Comparison of ENCODE assay signal across 24 cellular contexts in the genomic region with DNA sequence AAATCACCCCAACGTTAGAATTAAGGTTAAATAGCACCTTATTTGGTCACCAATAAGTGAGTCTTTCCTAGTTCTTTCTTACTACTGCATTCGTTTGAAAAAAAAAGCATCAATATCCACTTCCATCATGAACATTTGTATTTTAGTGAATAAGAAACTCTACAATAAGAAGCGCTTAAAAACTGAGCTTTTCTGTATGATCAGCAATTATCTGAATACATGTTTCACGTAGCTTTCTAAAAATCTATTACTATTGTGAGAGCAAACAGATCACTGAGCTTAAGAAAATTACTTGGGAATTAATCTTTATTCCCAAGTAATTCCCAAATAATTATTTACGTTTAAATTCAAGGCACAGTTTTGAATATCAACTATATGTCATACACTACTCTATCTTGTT.
"Had no signal": no experiment of that assay in that cellular context is flagged by ENCODE, and none has a peak within 500 bp of the region (broad histone marks: within the 10 kb centered on the region; RNA-seq: fewer than 3 reads in every experiment).

No MANE protein-coding gene starts in this region.

- H3K4me1 Mint-ChIP-seq: endodermal cell; naive thymus-derived CD8-positive, alpha-beta T cell; nephron progenitor cell; stimulated activated effector memory CD8-positive, alpha-beta T cell treated with anti-CD3 and anti-CD28 coated beads, Interleukin-12 subunit alpha, Interleukin-12 subunit beta, amount 100 ng/mL, for 72 hours had no signal

- FAIRE-seq: endothelial cell of umbilical vein, kidney had no signal

- H3K4me3 Mint-ChIP-seq: dendritic cell treated with granulocyte-macrophage colony-stimulating factor and Interleukin-4, amounts not matched to agents 40 ng/mL and 50 ng/mL, for 4 days; endodermal cell; naive thymus-derived CD8-positive, alpha-beta T cell; nephron progenitor cell; stimulated activated effector memory CD8-positive, alpha-beta T cell treated with anti-CD3 and anti-CD28 coated beads, Interleukin-12 subunit alpha, Interleukin-12 subunit beta, amount 100 ng/mL, for 72 hours had no signal

- H3K9me3 ChIP-seq: colonic mucosa, esophagus muscularis mucosa, gastroesophageal sphincter, left lung, ovary, stomach, thyroid gland, vagina had no signal

- H3K4me2 ChIP-seq: hepatocyte had no signal

- H3K27ac ChIP-seq: colonic mucosa, esophagus muscularis mucosa, foreskin keratinocyte, gastroesophageal sphincter, heart left ventricle, hepatocyte, left lung, ovary, stomach, thyroid gland, vagina had no signal

- H3K27me3 ChIP-seq: colonic mucosa, esophagus muscularis mucosa, foreskin keratinocyte, gastroesophageal sphincter, heart left ventricle, hepatocyte, left lung, ovary, stomach, thyroid gland, vagina had no signal

- ATAC-seq: gastroesophageal sphincter; heart left ventricle; naive thymus-derived CD8-positive, alpha-beta T cell; sciatic nerve; stimulated activated effector memory CD8-positive, alpha-beta T cell treated with anti-CD3 and anti-CD28 coated beads, Interleukin-12 subunit alpha, Interleukin-12 subunit beta, amount 100 ng/mL, for 72 hours had no signal

- H3K27me3 Mint-ChIP-seq: dendritic cell treated with granulocyte-macrophage colony-stimulating factor and Interleukin-4, amounts not matched to agents 40 ng/mL and 50 ng/mL, for 4 days; naive thymus-derived CD8-positive, alpha-beta T cell had no signal

- H3K9me3 Mint-ChIP-seq: dendritic cell treated with granulocyte-macrophage colony-stimulating factor and Interleukin-4, amounts not matched to agents 40 ng/mL and 50 ng/mL, for 4 days had no signal

- H3K79me2 ChIP-seq: hepatocyte had no signal

- H2AFZ ChIP-seq: hepatocyte had no signal

- H3K4me3 ChIP-seq: colonic mucosa, esophagus muscularis mucosa, gastroesophageal sphincter, heart left ventricle, hepatocyte, left lung, ovary, stomach, thyroid gland, vagina had no signal

- DNase-seq: colonic mucosa; effector CD8-positive, alpha-beta T cell; endodermal cell; foreskin keratinocyte; heart left ventricle; kidney; left lung; nephron progenitor cell; occipital lobe; ovary; stimulated activated CD4-positive, alpha-beta T cell treated with anti-CD3 and anti-CD28 coated beads, Interleukin-2, amount 100 ng/mL, for 24 hours; stimulated activated CD4-positive, alpha-beta T cell treated with anti-CD3 and anti-CD28 coated beads, Interleukin-4, amount 100 ng/mL, for 24 hours; stimulated activated naive CD4-positive, alpha-beta T cell treated with Interleukin-2 at 50 U/mL for 16 hours; stomach; thyroid gland had no signal

- H3K4me1 ChIP-seq: colonic mucosa, esophagus muscularis mucosa, foreskin keratinocyte, gastroesophageal sphincter, heart left ventricle, left lung, stomach, thyroid gland, vagina had no signal

- H3K27ac Mint-ChIP-seq: dendritic cell treated with granulocyte-macrophage colony-stimulating factor and Interleukin-4, amounts not matched to agents 40 ng/mL and 50 ng/mL, for 4 days; endodermal cell; nephron progenitor cell; stimulated activated effector memory CD8-positive, alpha-beta T cell treated with anti-CD3 and anti-CD28 coated beads, Interleukin-12 subunit alpha, Interleukin-12 subunit beta, amount 100 ng/mL, for 72 hours had no signal

- H3K36me3 ChIP-seq: colonic mucosa, ovary, thyroid gland had no signal
